Comparison of ENCODE assay signal across 1 cellular context in the genomic region with DNA sequence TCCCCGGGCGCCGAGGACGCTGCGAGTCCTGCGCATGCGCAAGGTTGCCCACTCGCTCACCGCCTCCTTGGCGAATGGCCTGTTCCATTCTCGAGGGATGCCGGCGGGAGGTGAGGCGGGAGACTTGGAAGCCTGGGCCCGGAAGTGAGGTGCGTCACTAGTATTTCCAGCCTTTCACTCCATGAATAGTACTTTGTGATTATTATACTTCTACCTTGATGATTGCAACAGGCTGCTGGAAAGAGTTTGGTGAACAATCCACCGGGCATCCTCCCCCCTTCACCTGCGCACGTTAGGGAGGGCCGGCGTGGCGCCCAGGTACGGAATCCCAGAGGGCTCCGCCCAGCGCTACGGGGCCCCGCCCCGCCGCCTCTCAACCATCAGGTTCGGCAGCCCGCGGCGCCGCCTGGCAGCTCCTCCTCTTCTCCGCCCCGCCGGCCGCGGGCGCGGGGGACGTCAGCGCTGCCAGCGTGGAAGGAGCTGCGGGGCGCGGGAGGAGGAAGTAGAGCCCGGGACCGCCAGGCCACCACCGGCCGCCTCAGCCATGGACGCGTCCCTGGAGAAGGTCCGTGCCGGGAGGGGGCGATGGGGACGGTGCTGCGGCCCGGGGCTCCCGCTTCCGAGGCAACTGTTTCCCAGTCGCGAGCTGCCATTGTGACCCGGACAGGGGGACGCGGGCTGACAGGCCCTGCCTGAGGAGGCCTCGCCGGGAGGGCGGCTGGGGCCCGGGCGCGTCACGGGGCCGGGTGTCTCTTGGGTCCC.
TF ChIP-seq lines count a peak whose summit lies in the region.
"Not testable (repeated sequence)": the region's sequence is repeated elsewhere in the genome, so short reads cannot be mapped to it uniquely, and the experiment has no call there.

A gene with protein sequence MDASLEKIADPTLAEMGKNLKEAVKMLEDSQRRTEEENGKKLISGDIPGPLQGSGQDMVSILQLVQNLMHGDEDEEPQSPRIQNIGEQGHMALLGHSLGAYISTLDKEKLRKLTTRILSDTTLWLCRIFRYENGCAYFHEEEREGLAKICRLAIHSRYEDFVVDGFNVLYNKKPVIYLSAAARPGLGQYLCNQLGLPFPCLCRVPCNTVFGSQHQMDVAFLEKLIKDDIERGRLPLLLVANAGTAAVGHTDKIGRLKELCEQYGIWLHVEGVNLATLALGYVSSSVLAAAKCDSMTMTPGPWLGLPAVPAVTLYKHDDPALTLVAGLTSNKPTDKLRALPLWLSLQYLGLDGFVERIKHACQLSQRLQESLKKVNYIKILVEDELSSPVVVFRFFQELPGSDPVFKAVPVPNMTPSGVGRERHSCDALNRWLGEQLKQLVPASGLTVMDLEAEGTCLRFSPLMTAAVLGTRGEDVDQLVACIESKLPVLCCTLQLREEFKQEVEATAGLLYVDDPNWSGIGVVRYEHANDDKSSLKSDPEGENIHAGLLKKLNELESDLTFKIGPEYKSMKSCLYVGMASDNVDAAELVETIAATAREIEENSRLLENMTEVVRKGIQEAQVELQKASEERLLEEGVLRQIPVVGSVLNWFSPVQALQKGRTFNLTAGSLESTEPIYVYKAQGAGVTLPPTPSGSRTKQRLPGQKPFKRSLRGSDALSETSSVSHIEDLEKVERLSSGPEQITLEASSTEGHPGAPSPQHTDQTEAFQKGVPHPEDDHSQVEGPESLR (plus strand): TSS at position 371 of the 762 bp plus-strand sequence. CDS start 174 bp downstream, at position 545.

TF ChIP-seq in K562, 482 proteins besides CTCF, POLR2A, EP300 and RAD21 (continued from another document):
- TF ChIP-seq, protein P1, sequence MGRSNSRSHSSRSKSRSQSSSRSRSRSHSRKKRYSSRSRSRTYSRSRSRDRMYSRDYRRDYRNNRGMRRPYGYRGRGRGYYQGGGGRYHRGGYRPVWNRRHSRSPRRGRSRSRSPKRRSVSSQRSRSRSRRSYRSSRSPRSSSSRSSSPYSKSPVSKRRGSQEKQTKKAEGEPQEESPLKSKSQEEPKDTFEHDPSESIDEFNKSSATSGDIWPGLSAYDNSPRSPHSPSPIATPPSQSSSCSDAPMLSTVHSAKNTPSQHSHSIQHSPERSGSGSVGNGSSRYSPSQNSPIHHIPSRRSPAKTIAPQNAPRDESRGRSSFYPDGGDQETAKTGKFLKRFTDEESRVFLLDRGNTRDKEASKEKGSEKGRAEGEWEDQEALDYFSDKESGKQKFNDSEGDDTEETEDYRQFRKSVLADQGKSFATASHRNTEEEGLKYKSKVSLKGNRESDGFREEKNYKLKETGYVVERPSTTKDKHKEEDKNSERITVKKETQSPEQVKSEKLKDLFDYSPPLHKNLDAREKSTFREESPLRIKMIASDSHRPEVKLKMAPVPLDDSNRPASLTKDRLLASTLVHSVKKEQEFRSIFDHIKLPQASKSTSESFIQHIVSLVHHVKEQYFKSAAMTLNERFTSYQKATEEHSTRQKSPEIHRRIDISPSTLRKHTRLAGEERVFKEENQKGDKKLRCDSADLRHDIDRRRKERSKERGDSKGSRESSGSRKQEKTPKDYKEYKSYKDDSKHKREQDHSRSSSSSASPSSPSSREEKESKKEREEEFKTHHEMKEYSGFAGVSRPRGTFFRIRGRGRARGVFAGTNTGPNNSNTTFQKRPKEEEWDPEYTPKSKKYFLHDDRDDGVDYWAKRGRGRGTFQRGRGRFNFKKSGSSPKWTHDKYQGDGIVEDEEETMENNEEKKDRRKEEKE (IDR thresholded peaks at IDR 0.05; ENCODE audit: borderline replicate concordance in 1 of 2, control insufficient read depth in 1 of 2, low read depth in 2 of 2, low read length in 1 of 2) = peak in 1 of 2 experiments; percentile 94; a peak in 2 of 4 replicates
- TF ChIP-seq, protein P2, sequence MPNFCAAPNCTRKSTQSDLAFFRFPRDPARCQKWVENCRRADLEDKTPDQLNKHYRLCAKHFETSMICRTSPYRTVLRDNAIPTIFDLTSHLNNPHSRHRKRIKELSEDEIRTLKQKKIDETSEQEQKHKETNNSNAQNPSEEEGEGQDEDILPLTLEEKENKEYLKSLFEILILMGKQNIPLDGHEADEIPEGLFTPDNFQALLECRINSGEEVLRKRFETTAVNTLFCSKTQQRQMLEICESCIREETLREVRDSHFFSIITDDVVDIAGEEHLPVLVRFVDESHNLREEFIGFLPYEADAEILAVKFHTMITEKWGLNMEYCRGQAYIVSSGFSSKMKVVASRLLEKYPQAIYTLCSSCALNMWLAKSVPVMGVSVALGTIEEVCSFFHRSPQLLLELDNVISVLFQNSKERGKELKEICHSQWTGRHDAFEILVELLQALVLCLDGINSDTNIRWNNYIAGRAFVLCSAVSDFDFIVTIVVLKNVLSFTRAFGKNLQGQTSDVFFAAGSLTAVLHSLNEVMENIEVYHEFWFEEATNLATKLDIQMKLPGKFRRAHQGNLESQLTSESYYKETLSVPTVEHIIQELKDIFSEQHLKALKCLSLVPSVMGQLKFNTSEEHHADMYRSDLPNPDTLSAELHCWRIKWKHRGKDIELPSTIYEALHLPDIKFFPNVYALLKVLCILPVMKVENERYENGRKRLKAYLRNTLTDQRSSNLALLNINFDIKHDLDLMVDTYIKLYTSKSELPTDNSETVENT (CRISPR knock-in tag; IDR thresholded peaks at IDR 0.05) = peak; percentile 87
- peak; percentile 99 for TF ChIP-seq PRDM10 (IDR thresholded peaks at IDR 0.05; ENCODE audit: partially characterized antibody)
- TF ChIP-seq BRD4 (IDR thresholded peaks at IDR 0.05) = 0 out of 2 replicates have a peak, but pooled peaks have one; percentile 48
- TF ChIP-seq, protein P3, sequence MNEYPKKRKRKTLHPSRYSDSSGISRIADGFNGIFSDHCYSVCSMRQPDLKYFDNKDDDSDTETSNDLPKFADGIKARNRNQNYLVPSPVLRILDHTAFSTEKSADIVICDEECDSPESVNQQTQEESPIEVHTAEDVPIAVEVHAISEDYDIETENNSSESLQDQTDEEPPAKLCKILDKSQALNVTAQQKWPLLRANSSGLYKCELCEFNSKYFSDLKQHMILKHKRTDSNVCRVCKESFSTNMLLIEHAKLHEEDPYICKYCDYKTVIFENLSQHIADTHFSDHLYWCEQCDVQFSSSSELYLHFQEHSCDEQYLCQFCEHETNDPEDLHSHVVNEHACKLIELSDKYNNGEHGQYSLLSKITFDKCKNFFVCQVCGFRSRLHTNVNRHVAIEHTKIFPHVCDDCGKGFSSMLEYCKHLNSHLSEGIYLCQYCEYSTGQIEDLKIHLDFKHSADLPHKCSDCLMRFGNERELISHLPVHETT (CRISPR knock-in tag; conservative IDR thresholded peaks at IDR 0.05 in 1 of 2, IDR thresholded peaks at IDR 0.05 in 1 of 2) = peak in 1 of 2 experiments; percentile 86; a peak in 2 of 4 replicates
- TF ChIP-seq GABPB1 (CRISPR knock-in tag; IDR thresholded peaks at IDR 0.05) = peak; percentile 66; the same call in 1 of the 2 replicates
- peak; percentile 70 for TF ChIP-seq PHF20 (IDR thresholded peaks at IDR 0.05; ENCODE audit: partially characterized antibody)
- TF ChIP-seq, protein P4, sequence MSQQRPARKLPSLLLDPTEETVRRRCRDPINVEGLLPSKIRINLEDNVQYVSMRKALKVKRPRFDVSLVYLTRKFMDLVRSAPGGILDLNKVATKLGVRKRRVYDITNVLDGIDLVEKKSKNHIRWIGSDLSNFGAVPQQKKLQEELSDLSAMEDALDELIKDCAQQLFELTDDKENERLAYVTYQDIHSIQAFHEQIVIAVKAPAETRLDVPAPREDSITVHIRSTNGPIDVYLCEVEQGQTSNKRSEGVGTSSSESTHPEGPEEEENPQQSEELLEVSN (IDR thresholded peaks at IDR 0.05; ENCODE audit: borderline replicate concordance in 1 of 2, extremely low read depth in 1 of 2, insufficient read depth in 1 of 2, insufficient read length in 1 of 2, low read depth in 1 of 2, low read length in 1 of 2, poor library complexity in 1 of 2, severe bottlenecking in 1 of 2) = peak in 1 of 2 experiments; percentile 51
- peak; percentile 83 for TF ChIP-seq HNRNPLL (IDR thresholded peaks at IDR 0.05; ENCODE audit: low read depth, low read length, poor library complexity, severe bottlenecking)
- peak; percentile 97 for TF ChIP-seq NRF1 (conservative IDR thresholded peaks at IDR 0.05 in 1 of 2, IDR thresholded peaks at IDR 0.05 in 1 of 2)
- peak; percentile 100 for TF ChIP-seq ATF7 (IDR thresholded peaks at IDR 0.05)
- peak; percentile 97 for TF ChIP-seq ZBTB2 (IDR thresholded peaks at IDR 0.05)
- peak; percentile 93 for TF ChIP-seq MBD2 (IDR thresholded peaks at IDR 0.05; ENCODE audit: borderline replicate concordance, low read depth)
- peak in 1 of 2 experiments; percentile 29; a peak in 1 of 4 replicates for TF ChIP-seq FOXA3 (CRISPR knock-in tag; conservative IDR thresholded peaks at IDR 0.05 in 1 of 2, IDR thresholded peaks at IDR 0.05 in 1 of 2)
- TF ChIP-seq HCFC1 (IDR thresholded peaks at IDR 0.05; ENCODE audit: low read depth, low read length) = 0 out of 2 replicates have a peak, but pooled peaks have one; percentile 27
- TF ChIP-seq ZBTB1 (CRISPR knock-in tag; IDR thresholded peaks at IDR 0.05; ENCODE audit: borderline replicate concordance, low read depth) = peak; percentile 82; the same call in 1 of the 2 replicates
- TF ChIP-seq CREB1 (IDR thresholded peaks at IDR 0.05) = not testable (repeated sequence)
- peak; percentile 67; the same call in 1 of the 2 replicates for TF ChIP-seq CREB1 (CRISPR knock-in tag; IDR thresholded peaks at IDR 0.05)
